In the genomic region with DNA sequence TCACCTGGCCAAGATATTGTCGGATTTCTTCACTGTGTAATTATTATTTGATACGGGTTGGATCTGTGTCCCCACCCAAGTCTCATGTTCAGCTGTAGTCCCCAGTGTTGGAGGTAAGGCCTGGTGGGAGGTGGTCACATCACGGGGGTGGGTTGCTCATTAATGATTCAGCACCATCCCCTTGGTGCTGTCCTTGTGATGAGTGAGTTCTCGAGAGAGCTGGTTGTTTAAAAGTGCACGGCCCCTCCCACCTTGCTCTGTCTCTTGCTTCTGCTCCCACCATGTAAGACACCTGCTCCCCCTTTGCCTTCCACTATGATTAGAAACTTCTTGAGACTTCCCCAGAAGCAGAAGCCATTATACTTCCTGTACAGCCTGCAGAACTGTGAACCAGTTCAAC, we compare ENCODE assay signal across 23 cellular contexts.
"Had no signal": no experiment of that assay in that cellular context is flagged by ENCODE, and none has a peak within 500 bp of the region (broad histone marks: within the 10 kb centered on the region; RNA-seq: fewer than 3 reads in every experiment).

No MANE protein-coding gene starts in this region.

- ATAC-seq: WTC11 had no signal

- H3K27ac Mint-ChIP-seq: activated CD4-positive, alpha-beta memory T cell treated with anti-CD3 and anti-CD28 coated beads for 36 hours; activated CD4-positive, alpha-beta T cell treated with anti-CD3 and anti-CD28 coated beads, Interleukin-2, amount 10 ng/mL, durations not matched to agents 7 days and 5 days; activated naive CD4-positive, alpha-beta T cell treated with anti-CD3 and anti-CD28 coated beads, Interleukin-2, amount 50 U/mL, for 24 hours; activated T-cell treated with anti-CD3 and anti-CD28 coated beads, Interleukin-2, amount 50 U/mL, for 24 hours; activated T-helper 1 cell treated with anti-CD3 and anti-CD28 coated beads, Interleukin-12 subunit alpha, Interleukin-12 subunit beta, Interleukin-2, Interleukin-4 antibody, amounts not matched to agents 30 ng/mL and 10 ng/mL and 1 ng/mL, durations not matched to agents 14 hours and 24 hours and 36 hours; T-helper 1 cell treated with Interleukin-12 subunit alpha and Interleukin-12 subunit beta and Interleukin-4 antibody, amounts not matched to agents 30 μg/mL and 1 μg/mL, for 36 hours; WTC11 had no signal

- DNase-seq: activated CD4-positive, alpha-beta memory T cell treated with anti-CD3 and anti-CD28 coated beads for 36 hours; activated CD4-positive, alpha-beta T cell treated with anti-CD3 and anti-CD28 coated beads, Interleukin-2, amount 10 ng/mL, durations not matched to agents 7 days and 5 days; activated effector memory CD4-positive, alpha-beta T cell treated with Interleukin-2 at 50 U/mL for 16 hours; activated naive CD4-positive, alpha-beta T cell; activated T-cell treated with anti-CD3 and anti-CD28 coated beads, Interleukin-2, amount 50 U/mL, for 24 hours; aorta; central memory CD4-positive, alpha-beta T cell; Karpas-422; NCI-H1105 treated with DMSO at 0.1 percent for 48 hours; NCI-H1436 treated with DMSO at 0.1 percent for 48 hours; NCI-H187; NCI-H2081; NCI-H510A treated with DMSO at 0.1 percent for 48 hours; NCI-H69; NK-92 treated with Interleukin-12 subunit alpha and Interleukin-12 subunit beta, amount 100 ng/mL, for 24 hours; Peyer's patch; SHP77 treated with DMSO at 0.1 percent for 48 hours had no signal

- H3K27me3 Mint-ChIP-seq: activated naive CD4-positive, alpha-beta T cell treated with anti-CD3 and anti-CD28 coated beads, Interleukin-2, amount 50 U/mL, for 24 hours had no signal

- H3K27ac ChIP-seq: breast epithelium, Peyer's patch, RWPE1 had no signal

- H3K9me3 Mint-ChIP-seq: activated CD4-positive, alpha-beta memory T cell treated with anti-CD3 and anti-CD28 coated beads for 36 hours; activated CD4-positive, alpha-beta T cell treated with anti-CD3 and anti-CD28 coated beads, Interleukin-2, amount 10 ng/mL, durations not matched to agents 7 days and 5 days; activated T-helper 1 cell treated with anti-CD3 and anti-CD28 coated beads, Interleukin-12 subunit alpha, Interleukin-12 subunit beta, Interleukin-2, Interleukin-4 antibody, amounts not matched to agents 30 ng/mL and 10 ng/mL and 1 ng/mL, durations not matched to agents 14 hours and 24 hours and 36 hours; T-helper 1 cell treated with Interleukin-12 subunit alpha and Interleukin-12 subunit beta and Interleukin-4 antibody, amounts not matched to agents 30 μg/mL and 1 μg/mL, for 36 hours had no signal

- H3K4me3 Mint-ChIP-seq: activated CD4-positive, alpha-beta memory T cell treated with anti-CD3 and anti-CD28 coated beads for 36 hours; activated CD4-positive, alpha-beta T cell treated with anti-CD3 and anti-CD28 coated beads, Interleukin-2, amount 10 ng/mL, durations not matched to agents 7 days and 5 days; activated naive CD4-positive, alpha-beta T cell treated with anti-CD3 and anti-CD28 coated beads, Interleukin-2, amount 50 U/mL, for 24 hours; activated T-cell treated with anti-CD3 and anti-CD28 coated beads, Interleukin-2, amount 50 U/mL, for 24 hours; activated T-helper 1 cell treated with anti-CD3 and anti-CD28 coated beads, Interleukin-12 subunit alpha, Interleukin-12 subunit beta, Interleukin-2, Interleukin-4 antibody, amounts not matched to agents 30 ng/mL and 10 ng/mL and 1 ng/mL, durations not matched to agents 14 hours and 24 hours and 36 hours; T-helper 1 cell treated with Interleukin-12 subunit alpha and Interleukin-12 subunit beta and Interleukin-4 antibody, amounts not matched to agents 30 μg/mL and 1 μg/mL, for 36 hours; WTC11 had no signal

- H3K36me3 Mint-ChIP-seq: activated CD4-positive, alpha-beta memory T cell treated with anti-CD3 and anti-CD28 coated beads for 36 hours; activated naive CD4-positive, alpha-beta T cell treated with anti-CD3 and anti-CD28 coated beads, Interleukin-2, amount 50 U/mL, for 24 hours; WTC11 had no signal

- H3K9me3 ChIP-seq: breast epithelium, Peyer's patch had no signal

- H3K4me1 Mint-ChIP-seq: activated CD4-positive, alpha-beta T cell treated with anti-CD3 and anti-CD28 coated beads, Interleukin-2, amount 10 ng/mL, durations not matched to agents 7 days and 5 days; activated naive CD4-positive, alpha-beta T cell treated with anti-CD3 and anti-CD28 coated beads, Interleukin-2, amount 50 U/mL, for 24 hours had no signal

- H3K36me3 ChIP-seq: breast epithelium, Peyer's patch had no signal
